36 cellular contexts compared by ENCODE assay signal in the genomic region with DNA sequence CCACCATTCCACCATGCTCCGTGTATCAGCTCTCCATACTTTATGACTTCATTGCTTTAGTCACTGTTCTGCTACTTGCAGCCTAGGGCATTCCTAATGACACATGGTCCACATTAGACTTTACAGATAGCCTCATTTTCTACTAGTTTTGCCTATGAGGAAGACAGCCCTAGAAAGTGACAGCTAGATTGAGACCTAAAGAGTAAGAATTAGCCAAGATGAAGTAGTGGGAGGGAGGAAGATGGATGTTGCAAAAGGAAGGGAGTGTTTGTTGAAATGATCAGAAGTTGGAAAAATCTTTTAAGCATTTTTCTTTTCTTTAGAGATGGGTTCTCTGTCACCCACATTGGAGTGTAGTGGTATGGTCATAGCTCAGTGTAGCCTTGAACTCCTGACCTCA. TPM values are rescaled to one million over a fixed set of nuclear protein-coding genes. Genes with fewer than 3 reads are reported as not detected.
A peak's percentile ranks its signal among the peaks of the same experiment; 100 is the strongest.
DNase-seq lines count a peak whose midpoint lies in the region; ATAC-seq and TF ChIP-seq lines count a peak whose summit lies in the region.
"Had no signal": no experiment of that assay in that cellular context is flagged by ENCODE, and none has a peak within 500 bp of the region (broad histone marks: within the 10 kb centered on the region; RNA-seq: fewer than 3 reads in every experiment).

No MANE protein-coding gene starts in this region.

- no peak overlapping the region for H3K4me3 Mint-ChIP-seq in activated CD8-positive, alpha-beta T cell treated with anti-CD3 and anti-CD28 coated beads for 36 hours
- no peak overlapping the region for H3K4me3 Mint-ChIP-seq in activated CD8-positive, alpha-beta T cell treated with anti-CD3 and anti-CD28 coated beads, Interleukin-2, amount 10 ng/mL, durations not matched to agents 7 days and 5 days
- H3K4me3 Mint-ChIP-seq in central memory CD8-positive, alpha-beta T cell, result no peak overlapping the region
- H3K4me3 Mint-ChIP-seq: activated CD4-positive, alpha-beta T cell treated with anti-CD3 and anti-CD28 coated beads, Interleukin-2, amount 10 ng/mL, durations not matched to agents 24 days and 14 days; H9; natural killer cell treated with Interleukin-12 subunit alpha and Interleukin-12 subunit beta and Interleukin-15 and Interleukin-18, amount 100 ng/mL, for 72 hours; stimulated activated naive B cell treated with anti-CD40 and anti-IgM and Interleukin-4, amounts not matched to agents 10 μg/mL and 1 μg/mL and 100 μg/mL, for 72 hours had no signal

- intact Hi-C loops in activated CD8-positive, alpha-beta T cell treated with anti-CD3 and anti-CD28 coated beads for 36 hours (cut with micrococcal nuclease), result no loop called here
- intact Hi-C loops in IMR-90 (cut with micrococcal nuclease) (loop anchor here (10.0 kb wide), 1 partner anchor 50 kb away; no protein-coding TSS in a partner anchor), stomach (cut with DNase I; ENCODE audit: low total_unique reads) (no loop called here)

- no peak for TF ChIP-seq RAD21 in IMR-90 (IDR thresholded peaks at IDR 0.05; ENCODE audit: low read length)

- H3K27ac ChIP-seq in IMR-90 (ENCODE audit: insufficient read depth, low read length) (no peak overlapping the region), neutrophil (peak overlapping the region; percentile 60), stomach (no peak overlapping the region)
- H3K27ac ChIP-seq: esophagus squamous epithelium, heart right ventricle, HL-60, ovary, skin epidermis had no signal

- in situ Hi-C loops in IMR-90 (cut with MboI; ENCODE audit: low sequenced_read_pairs), result no loop called here

- WGBS in IMR-90 (ENCODE audit: extremely low coverage in 2 of 2, insufficient read length in 1 of 2), 2 experiments, result no CpG with 5 or more reads among the region's 1 CpG
- WGBS in stomach, 5 donors, result 10 to 90% (median 76%) methylated on average over 1 of the region's 1 CpG

- H4K91ac ChIP-seq in IMR-90 (ENCODE audit: insufficient read depth, low read depth, low read length), result no peak overlapping the region

- H3K79me1 ChIP-seq in IMR-90 (ENCODE audit: low read depth in 1 of 2, low read length in 2 of 2), result no peaks in the 10 kb centered on the region

- CTCF ChIA-PET in activated CD8-positive, alpha-beta T cell treated with anti-CD3 and anti-CD28 coated beads for 36 hours (lab: Charles Lee), result interaction anchor here (1.2 kb wide), 1 partner anchor 55 kb away, joined by 3 read pairs; no protein-coding TSS in a partner anchor
- CTCF ChIA-PET in activated CD8-positive, alpha-beta T cell treated with anti-CD3 and anti-CD28 coated beads, Interleukin-2, amount 10 ng/mL, durations not matched to agents 7 days and 5 days (lab: Charles Lee), result no interaction called here
- CTCF ChIA-PET in IMR-90 (lab: Yijun Ruan, JAX), result interaction anchor here (0.6 to 0.7 kb wide), 2 partner anchors 9 to 81 kb away, joined by 4 read pairs; no protein-coding TSS in a partner anchor

- no peak for TF ChIP-seq CTCF in activated CD8-positive, alpha-beta T cell treated with anti-CD3 and anti-CD28 coated beads for 36 hours (IDR thresholded peaks at IDR 0.05)
- TF ChIP-seq CTCF in IMR-90 (conservative IDR thresholded peaks at IDR 0.05; ENCODE audit: low read depth, low read length) (no peak), neutrophil (IDR thresholded peaks at IDR 0.05) (no peak), stomach (IDR thresholded peaks at IDR 0.05) (no peak)

- TF ChIP-seq POLR2A in IMR-90 (IDR thresholded peaks at IDR 0.05; ENCODE audit: low read depth, low read length) (no peak), stomach (IDR thresholded peaks at IDR 0.05) (no peak)

- no peak overlapping the region for H2AFZ ChIP-seq in IMR-90 (replicated peaks; ENCODE audit: low read length, poor library complexity)

- no peak overlapping the region for H3K23ac ChIP-seq in IMR-90 (ENCODE audit: low read depth, low read length)

- H3K9me1 ChIP-seq in IMR-90 (ENCODE audit: insufficient read depth, low read length), result no peaks in the 10 kb centered on the region

- H3K14ac ChIP-seq in IMR-90 (replicated peaks; ENCODE audit: low read depth, low read length), result no peak overlapping the region

- peak overlapping the region; percentile 30 for H3K27ac Mint-ChIP-seq in activated CD8-positive, alpha-beta T cell treated with anti-CD3 and anti-CD28 coated beads for 36 hours
- H3K27ac Mint-ChIP-seq in activated CD8-positive, alpha-beta T cell treated with anti-CD3 and anti-CD28 coated beads, Interleukin-2, amount 10 ng/mL, durations not matched to agents 7 days and 5 days, result no peak overlapping the region
- peak overlapping the region; percentile 41 for H3K27ac Mint-ChIP-seq in central memory CD8-positive, alpha-beta T cell (ENCODE audit: low read depth)
- H3K27ac Mint-ChIP-seq: activated CD4-positive, alpha-beta T cell treated with anti-CD3 and anti-CD28 coated beads, Interleukin-2, amount 10 ng/mL, durations not matched to agents 24 days and 14 days; natural killer cell treated with Interleukin-12 subunit alpha and Interleukin-12 subunit beta and Interleukin-15 and Interleukin-18, amount 100 ng/mL, for 72 hours; stimulated activated naive B cell treated with anti-CD40 and anti-IgM and Interleukin-4, amounts not matched to agents 10 μg/mL and 1 μg/mL and 100 μg/mL, for 72 hours had no signal

- no peak overlapping the region for H3K9ac ChIP-seq in IMR-90 (ENCODE audit: low read depth, low read length)

- H3K9me3 Mint-ChIP-seq in activated CD8-positive, alpha-beta T cell treated with anti-CD3 and anti-CD28 coated beads for 36 hours, result peaks cover 10% of the 10 kb centered on the region
- peaks cover 7% of the 10 kb centered on the region for H3K9me3 Mint-ChIP-seq in activated CD8-positive, alpha-beta T cell treated with anti-CD3 and anti-CD28 coated beads, Interleukin-2, amount 10 ng/mL, durations not matched to agents 7 days and 5 days (ENCODE audit: insufficient read depth)
- no peaks in the 10 kb centered on the region for H3K9me3 Mint-ChIP-seq in central memory CD8-positive, alpha-beta T cell
- H3K9me3 Mint-ChIP-seq: H9; natural killer cell treated with Interleukin-12 subunit alpha and Interleukin-12 subunit beta and Interleukin-15 and Interleukin-18, amount 100 ng/mL, for 72 hours had no signal

- dilution Hi-C loops in IMR-90 (cut with HindIII; ENCODE audit: low sequenced_read_pairs, unreplicated experiment), result no loop called here

- no peak for TF ChIP-seq EP300 in stomach (IDR thresholded peaks at IDR 0.05)

- H2BK20ac ChIP-seq in IMR-90 (ENCODE audit: low read depth, low read length), result no peak overlapping the region

- H3K9me3 ChIP-seq in IMR-90 (ENCODE audit: control insufficient read depth, insufficient read depth, low read length) (peaks cover 2% of the 10 kb centered on the region; the same call in 1 of the 2 replicates), neutrophil (no peaks in the 10 kb centered on the region), stomach (no peaks in the 10 kb centered on the region)
- H3K9me3 ChIP-seq: esophagus squamous epithelium, heart right ventricle, ovary had no signal

- no peak overlapping the region for H2BK5ac ChIP-seq in IMR-90 (ENCODE audit: low read depth, low read length, poor library complexity, severe bottlenecking)

- BruUV-seq in IMR-90 (replicated peaks; lab: Mats Ljungman, UMichigan), result no TSS peak

- peaks cover 8% of the 10 kb centered on the region for H3K36me3 Mint-ChIP-seq in activated CD8-positive, alpha-beta T cell treated with anti-CD3 and anti-CD28 coated beads for 36 hours (ENCODE audit: low read depth)
- H3K36me3 Mint-ChIP-seq in activated CD8-positive, alpha-beta T cell treated with anti-CD3 and anti-CD28 coated beads, Interleukin-2, amount 10 ng/mL, durations not matched to agents 7 days and 5 days (ENCODE audit: low read depth), result peaks cover 21% of the 10 kb centered on the region
- peaks cover 17% of the 10 kb centered on the region for H3K36me3 Mint-ChIP-seq in central memory CD8-positive, alpha-beta T cell (ENCODE audit: insufficient read depth)
- H3K36me3 Mint-ChIP-seq: natural killer cell treated with Interleukin-12 subunit alpha and Interleukin-12 subunit beta and Interleukin-15 and Interleukin-18, amount 100 ng/mL, for 72 hours had no signal

- H3K18ac ChIP-seq in IMR-90 (ENCODE audit: low read depth, low read length), result no peak overlapping the region

- peaks cover 62% of the 10 kb centered on the region for H3K4me1 Mint-ChIP-seq in activated CD8-positive, alpha-beta T cell treated with anti-CD3 and anti-CD28 coated beads for 36 hours (ENCODE audit: low read depth)
- H3K4me1 Mint-ChIP-seq in activated CD8-positive, alpha-beta T cell treated with anti-CD3 and anti-CD28 coated beads, Interleukin-2, amount 10 ng/mL, durations not matched to agents 7 days and 5 days (ENCODE audit: low read depth), result peaks cover 52% of the 10 kb centered on the region
- H3K4me1 Mint-ChIP-seq in central memory CD8-positive, alpha-beta T cell, result peaks cover 61% of the 10 kb centered on the region

- no peak overlapping the region for H2AK5ac ChIP-seq in IMR-90 (ENCODE audit: low read depth, low read length)

- no peak for ATAC-seq in activated CD8-positive, alpha-beta T cell treated with anti-CD3 and anti-CD28 coated beads for 36 hours
- ATAC-seq in activated CD8-positive, alpha-beta T cell treated with anti-CD3 and anti-CD28 coated beads, Interleukin-2, amount 10 ng/mL, durations not matched to agents 7 days and 5 days, result no peak
- ATAC-seq in IMR-90 (ENCODE audit: low read depth) (no peak), HG03439 (IDR thresholded peaks at IDR 0.05; ENCODE audit: unreplicated experiment) (no peak)
- ATAC-seq in central memory CD8-positive, alpha-beta T cell (replicated peaks; ENCODE audit: extremely low read depth, poor library complexity, severe bottlenecking), result no peak
- ATAC-seq: heart right ventricle; natural killer cell treated with Interleukin-12 subunit alpha and Interleukin-12 subunit beta and Interleukin-15 and Interleukin-18, amount 100 ng/mL, for 72 hours; stimulated activated naive B cell treated with anti-CD40 and anti-IgM and Interleukin-4, amounts not matched to agents 10 μg/mL and 1 μg/mL and 100 μg/mL, for 72 hours had no signal

- H2AK9ac ChIP-seq in IMR-90 (replicated peaks; ENCODE audit: low read depth, low read length, poor library complexity), result no peak overlapping the region

- no peaks in the 10 kb centered on the region for H3K27me3 Mint-ChIP-seq in activated CD8-positive, alpha-beta T cell treated with anti-CD3 and anti-CD28 coated beads for 36 hours
- peaks cover 3% of the 10 kb centered on the region for H3K27me3 Mint-ChIP-seq in activated CD8-positive, alpha-beta T cell treated with anti-CD3 and anti-CD28 coated beads, Interleukin-2, amount 10 ng/mL, durations not matched to agents 7 days and 5 days (ENCODE audit: low read depth)
- no peaks in the 10 kb centered on the region for H3K27me3 Mint-ChIP-seq in central memory CD8-positive, alpha-beta T cell
- H3K27me3 Mint-ChIP-seq: natural killer cell treated with Interleukin-12 subunit alpha and Interleukin-12 subunit beta and Interleukin-15 and Interleukin-18, amount 100 ng/mL, for 72 hours; stimulated activated naive B cell treated with anti-CD40 and anti-IgM and Interleukin-4, amounts not matched to agents 10 μg/mL and 1 μg/mL and 100 μg/mL, for 72 hours had no signal

- POLR2A ChIA-PET in activated CD8-positive, alpha-beta T cell treated with anti-CD3 and anti-CD28 coated beads for 36 hours (lab: Charles Lee), result interaction anchor here (1.4 to 1.5 kb wide), 2 partner anchors 9 to 55 kb away, joined by 5 to 8 read pairs; a partner anchor contains a TSS
- POLR2A ChIA-PET in activated CD8-positive, alpha-beta T cell treated with anti-CD3 and anti-CD28 coated beads, Interleukin-2, amount 10 ng/mL, durations not matched to agents 7 days and 5 days (lab: Charles Lee), result no interaction called here
- POLR2A ChIA-PET in IMR-90 (lab: Charles Lee; ENCODE audit: unreplicated experiment), result no interaction called here

- H2BK15ac ChIP-seq in IMR-90 (ENCODE audit: low read depth, low read length), result no peak overlapping the region

- H3K4me3 ChIP-seq in IMR-90 (ENCODE audit: insufficient read depth, low read depth, low read length) (no peak overlapping the region), neutrophil (ENCODE audit: low read depth in 1 of 2, low read length in 1 of 2) (no peak overlapping the region), stomach (no peak overlapping the region)
- H3K4me3 ChIP-seq: esophagus squamous epithelium, heart right ventricle, ovary, skin epidermis had no signal

- H3K4me1 ChIP-seq in IMR-90 (ENCODE audit: control insufficient read depth, insufficient read depth, low read length) (no peaks in the 10 kb centered on the region), neutrophil (ENCODE audit: control insufficient read depth in 1 of 2, insufficient read depth in 1 of 2, low read depth in 1 of 2, low read length in 1 of 2) (peaks cover 45 to 54% of the 10 kb centered on the region in 2 experiments), stomach (no peaks in the 10 kb centered on the region)

- no peak for DNase-seq in activated CD8-positive, alpha-beta T cell treated with anti-CD3 and anti-CD28 coated beads for 36 hours
- no peak for DNase-seq in activated CD8-positive, alpha-beta T cell treated with anti-CD3 and anti-CD28 coated beads, Interleukin-2, amount 10 ng/mL, durations not matched to agents 7 days and 5 days
- DNase-seq in IMR-90, result peak; percentile 6
- DNase-seq in central memory CD8-positive, alpha-beta T cell (ENCODE audit: low spot score in 2 of 2), result no peak
- DNase-seq in stomach, result no peak
- no peak for DNase-seq in NCI-H2107 (lab: John Stamatoyannopoulos, UW)
- DNase-seq: 8988T; activated CD4-positive, alpha-beta T cell treated with anti-CD3 and anti-CD28 coated beads, Interleukin-2, amount 10 ng/mL, durations not matched to agents 24 days and 14 days; activated gamma-delta T cell; activated T-cell treated with anti-CD3 and anti-CD28 coated beads, Interleukin-2, amount 50 U/mL, for 1 hour; esophagus squamous epithelium; H9; heart right ventricle; KG1; MM.1S; NCI-H1436; NCI-H2081; NCI-H226; NCI-H69; ovary; retina; Right ventricle myocardium superior; stimulated activated naive B cell treated with anti-CD40 and anti-IgM and Interleukin-4, amounts not matched to agents 10 μg/mL and 1 μg/mL and 100 μg/mL, for 72 hours had no signal

- H2BK120ac ChIP-seq in IMR-90 (ENCODE audit: low read depth, low read length), result no peak overlapping the region

- no peak overlapping the region for H4K8ac ChIP-seq in IMR-90 (ENCODE audit: low read depth in 2 of 2, low read length in 2 of 2)

- no peak overlapping the region for H3K4me2 ChIP-seq in IMR-90 (ENCODE audit: low read depth, low read length)

- no peak overlapping the region for H3K56ac ChIP-seq in IMR-90 (ENCODE audit: extremely low read depth, insufficient read depth, low read length)

- H3K36me3 ChIP-seq in IMR-90 (ENCODE audit: control insufficient read depth, insufficient read depth, low read length) (no peaks in the 10 kb centered on the region), neutrophil (no peaks in the 10 kb centered on the region), stomach (no peaks in the 10 kb centered on the region)
- H3K36me3 ChIP-seq: esophagus squamous epithelium, heart right ventricle, ovary had no signal

- H3K27me3 ChIP-seq in IMR-90 (ENCODE audit: control insufficient read depth, insufficient read depth, low read length), result peaks cover 24% of the 10 kb centered on the region
- H3K27me3 ChIP-seq in neutrophil, result no peaks in the 10 kb centered on the region
- peaks cover 0 to 26% (median 0%) of the 10 kb centered on the region in 3 donors for H3K27me3 ChIP-seq in stomach
- H3K27me3 ChIP-seq: ovary had no signal

- no peak overlapping the region for H3K4ac ChIP-seq in IMR-90 (ENCODE audit: low read depth, low read length)

- no peak overlapping the region for H4K5ac ChIP-seq in IMR-90 (ENCODE audit: low read depth, low read length)

- no peaks in the 10 kb centered on the region for H4K20me1 ChIP-seq in IMR-90 (ENCODE audit: insufficient read depth, low read length)

RNA-seq across cellular contexts. Expression of a gene that starts 11.0 kb away (rescaled TPM):
- 10 to 100 TPM; 22.2 to 22.4 TPM for total RNA-seq in activated CD8-positive, alpha-beta T cell treated with anti-CD3 and anti-CD28 coated beads for 36 hours
- total RNA-seq in activated CD8-positive, alpha-beta T cell treated with anti-CD3 and anti-CD28 coated beads, Interleukin-2, amount 10 ng/mL, durations not matched to agents 7 days and 5 days, result 10 to 100 TPM; 64.3 to 68.0 TPM
- total RNA-seq in IMR-90 (2012; rRNA removed) (not detected in 2 replicates), stomach (1 to 10 TPM in 2 of 5 donors, under 1 TPM in 1, not detected in 2; 0.37 to 3.5 (median 2.3) TPM)
- polyA plus RNA-seq in IMR-90 (2012; rRNA removed) (not detected in 2 replicates), stomach (under 1 TPM; 0.48 to 1.00 (median 0.92) TPM)
- polyA plus RNA-seq in IMR-90 (2012; cell fraction: cytosol; rRNA removed), result not detected in 2 replicates
- polyA plus RNA-seq in IMR-90 (2012; cell fraction: nucleus; rRNA removed; ENCODE audit: low replicate concordance), result not detected in 2 replicates
- total RNA-seq: dermis microvascular lymphatic vessel endothelial cell, H9, kidney epithelial cell, temporal lobe had no signal

RNA-seq across cellular contexts. Expression of a gene that starts 43.2 kb away (rescaled TPM):
- total RNA-seq in activated CD8-positive, alpha-beta T cell treated with anti-CD3 and anti-CD28 coated beads for 36 hours, result not detected
- total RNA-seq in activated CD8-positive, alpha-beta T cell treated with anti-CD3 and anti-CD28 coated beads, Interleukin-2, amount 10 ng/mL, durations not matched to agents 7 days and 5 days, result not detected
- not detected in 2 replicates for total RNA-seq in IMR-90 (2012; rRNA removed)
- polyA plus RNA-seq in IMR-90 (2012; rRNA removed), result not detected in 2 replicates
- not detected in 2 replicates for polyA plus RNA-seq in IMR-90 (2012; cell fraction: cytosol; rRNA removed)
- not detected in 2 replicates for polyA plus RNA-seq in IMR-90 (2012; cell fraction: nucleus; rRNA removed; ENCODE audit: low replicate concordance)
- total RNA-seq in stomach, result 10 to 100 TPM in 1 of 5 donors, 1 to 10 TPM in 1, not detected in 3; 1.1 to 33.6 TPM
- under 1 TPM in 1 of 3 donors, not detected in 2; 0.76 TPM for polyA plus RNA-seq in stomach
- total RNA-seq: activated CD4-positive, alpha-beta T cell treated with anti-CD3 and anti-CD28 coated beads, Interleukin-2, amount 10 ng/mL, durations not matched to agents 24 days and 14 days; dermis microvascular lymphatic vessel endothelial cell; esophagus squamous epithelium; frontal cortex; H9; heart right ventricle; kidney epithelial cell; lower leg skin; mononuclear cell; natural killer cell treated with Interleukin-12 subunit alpha and Interleukin-12 subunit beta and Interleukin-15 and Interleukin-18, amount 100 ng/mL, for 72 hours; Right ventricle myocardium superior; T-helper 2 cell treated with Interferon-gamma antibody and Interleukin-4, amounts not matched to agents 100 ng/mL and 5 ng/mL, for 36 hours; temporal lobe; urinary bladder had no signal
- polyA plus RNA-seq: ovary, urinary bladder had no signal

RNA-seq across cellular contexts. Expression of a gene that starts 55.7 kb away (rescaled TPM):
- total RNA-seq in activated CD8-positive, alpha-beta T cell treated with anti-CD3 and anti-CD28 coated beads for 36 hours, result 100 to 1,000 TPM; 160 to 165 TPM
- 100 to 1,000 TPM; 229 to 233 TPM for total RNA-seq in activated CD8-positive, alpha-beta T cell treated with anti-CD3 and anti-CD28 coated beads, Interleukin-2, amount 10 ng/mL, durations not matched to agents 7 days and 5 days
- total RNA-seq in IMR-90 (2012; rRNA removed) (40.8 and 43.0 TPM in 2 replicates), stomach (100 to 1,000 TPM in 1 of 5 donors, 10 to 100 TPM in 4; 11.1 to 229 (median 26.8) TPM)
- polyA plus RNA-seq in IMR-90 (2012; rRNA removed) (65.1 and 66.0 TPM in 2 replicates), stomach (10 to 100 TPM; 53.6 to 88.5 (median 59.2) TPM)
- polyA plus RNA-seq in IMR-90 (2012; cell fraction: cytosol; rRNA removed), result 29.9 and 41.8 TPM in 2 replicates
- 96.9 and 151 TPM in 2 replicates for polyA plus RNA-seq in IMR-90 (2012; cell fraction: nucleus; rRNA removed; ENCODE audit: low replicate concordance)

RNA-seq across cellular contexts. Expression of a gene that starts 55.8 kb away (rescaled TPM):
- total RNA-seq in activated CD8-positive, alpha-beta T cell treated with anti-CD3 and anti-CD28 coated beads for 36 hours, result 10 to 100 TPM in 1 of 2 experiments, 1 to 10 TPM in 1; 9.3 to 11.7 TPM
- total RNA-seq in activated CD8-positive, alpha-beta T cell treated with anti-CD3 and anti-CD28 coated beads, Interleukin-2, amount 10 ng/mL, durations not matched to agents 7 days and 5 days, result 10 to 100 TPM in 1 of 2 experiments, 1 to 10 TPM in 1; 8.6 to 10.2 TPM
- total RNA-seq in IMR-90 (2012; rRNA removed) (3.4 and 3.6 TPM in 2 replicates), stomach (100 to 1,000 TPM in 1 of 5 donors, 1 to 10 TPM in 3, not detected in 1; 5.1 to 114 (median 7.8) TPM)
- polyA plus RNA-seq in IMR-90 (2012; rRNA removed) (6.3 and 6.8 TPM in 2 replicates), stomach (10 to 100 TPM in 1 of 3 donors, 1 to 10 TPM in 2; 2.4 to 11.6 (median 7.3) TPM)
- 7.5 and 16.3 TPM in 2 replicates for polyA plus RNA-seq in IMR-90 (2012; cell fraction: cytosol; rRNA removed)
- polyA plus RNA-seq in IMR-90 (2012; cell fraction: nucleus; rRNA removed; ENCODE audit: low replicate concordance), result 9.0 and 10.8 TPM in 2 replicates

Comparison
In these comparisons a context has a peak if more than half of its experiments do, and no peak if none do; other contexts are left out.
1. RNA of a gene that starts 11.0 kb away (total RNA-seq): 64.3 to 68.0 TPM in activated CD8-positive, alpha-beta T cell treated with anti-CD3 and anti-CD28 coated beads, Interleukin-2, amount 10 ng/mL, durations not matched to agents 7 days and 5 days and 22.2 to 22.4 TPM in activated CD8-positive, alpha-beta T cell treated with anti-CD3 and anti-CD28 coated beads for 36 hours; 0.37 to 3.5 TPM in stomach and not detected in IMR-90; every median in the first group is over 4 times any median in the second.